ENCODE assay signal across 13 cellular contexts in the genomic region with DNA sequence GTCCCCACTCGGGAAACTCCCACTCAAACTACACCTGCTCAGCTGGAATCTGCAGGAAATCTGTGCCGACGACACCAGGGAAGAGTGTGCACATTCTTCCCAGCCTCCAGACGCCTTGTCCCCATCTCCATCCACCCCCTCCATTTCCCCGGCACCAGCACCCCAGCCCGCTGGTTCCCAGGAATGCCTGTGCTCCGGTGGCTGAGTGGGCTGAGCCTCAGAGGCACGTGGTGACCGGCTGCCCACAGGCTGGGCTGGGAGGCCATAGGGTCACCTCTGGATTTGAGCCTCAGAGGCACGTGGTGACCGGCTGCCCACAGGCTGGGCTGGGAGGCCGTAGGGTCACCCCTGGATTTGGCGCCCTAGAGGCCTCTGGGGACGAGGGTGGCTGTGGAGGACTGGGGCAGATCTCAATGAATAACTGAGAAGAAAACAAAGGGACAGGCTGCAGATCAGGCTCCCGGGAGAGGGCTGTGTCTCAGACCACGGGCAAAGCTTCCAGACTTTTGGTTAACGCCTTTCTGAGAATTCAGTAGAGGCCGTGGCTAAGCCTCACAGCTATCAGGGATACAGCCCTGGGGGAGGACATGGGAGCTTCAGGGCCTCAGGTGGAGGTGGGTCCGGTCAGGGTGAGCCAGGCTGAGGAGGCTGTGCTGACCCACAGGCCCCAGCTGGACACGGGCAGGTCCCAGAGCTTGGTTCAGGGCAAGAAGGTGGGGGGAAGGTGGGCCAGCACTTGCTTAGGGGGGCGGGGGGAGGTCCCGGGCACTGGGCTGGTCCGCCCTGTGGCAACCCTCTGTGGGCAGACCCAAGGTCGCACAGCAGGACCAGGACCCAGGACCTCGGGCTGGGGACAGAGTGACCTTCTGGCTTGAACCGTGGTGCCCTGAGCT. TPM values are rescaled to one million over a fixed set of nuclear protein-coding genes. Genes with fewer than 3 reads are reported as not detected.
DNase-seq lines count a peak whose midpoint lies in the region; ATAC-seq and TF ChIP-seq lines count a peak whose summit lies in the region.
"Had no signal": no experiment of that assay in that cellular context is flagged by ENCODE, and none has a peak within 500 bp of the region (broad histone marks: within the 10 kb centered on the region; RNA-seq: fewer than 3 reads in every experiment).

No MANE protein-coding gene starts in this region.

- H3K4me3 ChIP-seq in CD8-positive, alpha-beta memory T cell (ENCODE audit: low read length): no peak overlapping the region
- H3K4me3 ChIP-seq in KMS-11 (IDR thresholded peaks at IDR 0.05; ENCODE audit: insufficient read depth, low read depth, low read length): no peak overlapping the region

- peaks cover 7% of the 10 kb centered on the region for H3K9me3 ChIP-seq in CD8-positive, alpha-beta memory T cell (ENCODE audit: low read length)
- H3K9me3 ChIP-seq: right atrium auricular region had no signal

- H3K9me3 Mint-ChIP-seq in CD8-positive, alpha-beta memory T cell: peaks cover 5 to 15% (median 13%) of the 10 kb centered on the region in 5 donors
- peaks cover 21% of the 10 kb centered on the region for H3K9me3 Mint-ChIP-seq in dendritic cell treated with granulocyte-macrophage colony-stimulating factor and Interleukin-4, amounts not matched to agents 40 ng/mL and 50 ng/mL, for 4 days
- H3K9me3 Mint-ChIP-seq in progenitor cell of endocrine pancreas (ENCODE audit: low read depth): peaks cover 18% of the 10 kb centered on the region

- peak overlapping the region; percentile 36; the same call in 1 of the 2 replicates for H2AFZ ChIP-seq in KMS-11 (ENCODE audit: low read depth)

- intact Hi-C loops in dendritic cell treated with granulocyte-macrophage colony-stimulating factor and Interleukin-4, amounts not matched to agents 40 ng/mL and 50 ng/mL, for 4 days (cut with micrococcal nuclease): no loop called here

- no peaks in the 10 kb centered on the region for H3K27me3 ChIP-seq in CD8-positive, alpha-beta memory T cell (ENCODE audit: insufficient read depth, low read length, poor library complexity, severe bottlenecking)
- peaks cover 41% of the 10 kb centered on the region for H3K27me3 ChIP-seq in KMS-11 (ENCODE audit: insufficient read depth, low read depth)
- H3K27me3 ChIP-seq: right atrium auricular region had no signal

- no peak overlapping the region for H3K27ac ChIP-seq in CD8-positive, alpha-beta memory T cell (ENCODE audit: low read depth, low read length)
- no peak overlapping the region for H3K27ac ChIP-seq in KMS-11

- no peak overlapping the region for H3K4me2 ChIP-seq in KMS-11

- no peaks in the 10 kb centered on the region for H3K36me3 Mint-ChIP-seq in CD8-positive, alpha-beta memory T cell
- H3K36me3 Mint-ChIP-seq in dendritic cell treated with granulocyte-macrophage colony-stimulating factor and Interleukin-4, amounts not matched to agents 40 ng/mL and 50 ng/mL, for 4 days (ENCODE audit: low read depth): no peaks in the 10 kb centered on the region
- peaks cover 10% of the 10 kb centered on the region for H3K36me3 Mint-ChIP-seq in progenitor cell of endocrine pancreas (ENCODE audit: insufficient read depth)

- TF ChIP-seq CTCF in KMS-11 (conservative IDR thresholded peaks at IDR 0.05; ENCODE audit: low read depth, low read length) (no peak), progenitor cell of endocrine pancreas (IDR thresholded peaks at IDR 0.05; ENCODE audit: unreplicated experiment) (no peak)

- H4K20me1 ChIP-seq in KMS-11 (ENCODE audit: insufficient read depth): no peaks in the 10 kb centered on the region

- H3K27me3 Mint-ChIP-seq in CD8-positive, alpha-beta memory T cell: peaks cover 0 to 2% of the 10 kb centered on the region in 2 donors
- H3K27me3 Mint-ChIP-seq in dendritic cell treated with granulocyte-macrophage colony-stimulating factor and Interleukin-4, amounts not matched to agents 40 ng/mL and 50 ng/mL, for 4 days: peaks cover 4% of the 10 kb centered on the region
- H3K27me3 Mint-ChIP-seq in progenitor cell of endocrine pancreas: peaks cover 8% of the 10 kb centered on the region

- H3K4me1 Mint-ChIP-seq in CD8-positive, alpha-beta memory T cell: peaks cover 0 to 7% (median 2%) of the 10 kb centered on the region in 3 donors
- H3K4me1 Mint-ChIP-seq in dendritic cell treated with granulocyte-macrophage colony-stimulating factor and Interleukin-4, amounts not matched to agents 40 ng/mL and 50 ng/mL, for 4 days (ENCODE audit: low read depth): no peaks in the 10 kb centered on the region
- H3K4me1 Mint-ChIP-seq in progenitor cell of endocrine pancreas (ENCODE audit: low read depth): peaks cover 1% of the 10 kb centered on the region
- H3K4me1 Mint-ChIP-seq: WTC11 had no signal

- H3K27ac Mint-ChIP-seq in CD8-positive, alpha-beta memory T cell: peak overlapping the region in 6 of 8 donors; percentile 23 to 85 (median 58)
- peak overlapping the region; percentile 86 for H3K27ac Mint-ChIP-seq in dendritic cell treated with granulocyte-macrophage colony-stimulating factor and Interleukin-4, amounts not matched to agents 40 ng/mL and 50 ng/mL, for 4 days
- H3K27ac Mint-ChIP-seq in progenitor cell of endocrine pancreas: no peak overlapping the region
- H3K27ac Mint-ChIP-seq: WTC11 had no signal

- CTCF ChIA-PET in CD8-positive, alpha-beta memory T cell (lab: Charles Lee): interaction anchor here (1.4 kb wide), 1 partner anchor 216 kb away, joined by 3 read pairs; no protein-coding TSS in a partner anchor

- H3K36me3 ChIP-seq in CD8-positive, alpha-beta memory T cell (ENCODE audit: insufficient read depth, low read length): no peaks in the 10 kb centered on the region
- H3K36me3 ChIP-seq in KMS-11 (ENCODE audit: insufficient read depth): no peaks in the 10 kb centered on the region
- H3K36me3 ChIP-seq: right atrium auricular region had no signal

- peaks cover 5% of the 10 kb centered on the region for H3K4me1 ChIP-seq in CD8-positive, alpha-beta memory T cell (ENCODE audit: insufficient read depth, low read length)
- H3K4me1 ChIP-seq in KMS-11 (ENCODE audit: low read depth, poor library complexity, severe bottlenecking): peaks cover 7% of the 10 kb centered on the region

- H3K79me2 ChIP-seq in KMS-11 (ENCODE audit: insufficient read depth, low read depth): no peaks in the 10 kb centered on the region

- POLR2A ChIA-PET in CD8-positive, alpha-beta memory T cell (lab: Charles Lee): no interaction called here

- ATAC-seq in GM18870 (IDR thresholded peaks at IDR 0.05; ENCODE audit: unreplicated experiment): no peak

- peak overlapping the region; percentile 34 to 83 (median 70) for H3K4me3 Mint-ChIP-seq in CD8-positive, alpha-beta memory T cell
- no peak overlapping the region for H3K4me3 Mint-ChIP-seq in dendritic cell treated with granulocyte-macrophage colony-stimulating factor and Interleukin-4, amounts not matched to agents 40 ng/mL and 50 ng/mL, for 4 days
- peak overlapping the region; percentile 47 for H3K4me3 Mint-ChIP-seq in progenitor cell of endocrine pancreas (ENCODE audit: low read depth)

- DNase-seq in CD8-positive, alpha-beta memory T cell: no peak
- no peak for DNase-seq in progenitor cell of endocrine pancreas (ENCODE audit: low spot score, unreplicated experiment)
- no peak for DNase-seq in HT-29 (ENCODE audit: low spot score)
- no peak for DNase-seq in activated effector memory CD4-positive, alpha-beta T cell treated with anti-CD3 and anti-CD28 coated beads, Interleukin-2, amount 50 U/mL, for 16 hours
- DNase-seq: NCI-H2081 treated with DMSO at 0.1 percent for 48 hours had no signal

- no peak overlapping the region for H3K9ac ChIP-seq in KMS-11

RNA-seq across cellular contexts. Expression of a gene that starts 17.3 kb away (rescaled TPM):
- not detected for total RNA-seq in CD8-positive, alpha-beta memory T cell
- not detected for polyA plus RNA-seq in CD8-positive, alpha-beta memory T cell
- total RNA-seq in progenitor cell of endocrine pancreas: 5.0 and 5.5 TPM in 2 replicates
- 5.8 and 6.6 TPM in 2 replicates for total RNA-seq in HT-29 (2014; rRNA removed; shearing (Covaris generic))
- total RNA-seq: fibroblast of lung, right atrium auricular region, SK-MEL-5 had no signal
- polyA plus RNA-seq: fibroblast of lung had no signal

RNA-seq across cellular contexts. Expression of a gene that starts 40.5 kb away (rescaled TPM):
- 10 to 100 TPM; 18.7 to 20.8 TPM for total RNA-seq in CD8-positive, alpha-beta memory T cell
- polyA plus RNA-seq in CD8-positive, alpha-beta memory T cell: 7.9 TPM
- total RNA-seq in progenitor cell of endocrine pancreas: 21.3 and 23.2 TPM in 2 replicates
- total RNA-seq in HT-29 (2014; rRNA removed; shearing (Covaris generic)): 61.4 and 67.6 TPM in 2 replicates

RNA-seq across cellular contexts. Expression of a gene that starts 50.0 kb away (rescaled TPM):
- 10 to 100 TPM; 91.0 to 97.1 TPM for total RNA-seq in CD8-positive, alpha-beta memory T cell
- 2.0 TPM for polyA plus RNA-seq in CD8-positive, alpha-beta memory T cell
- 0.48 TPM in 1 of 2 replicates, not detected in the other for total RNA-seq in progenitor cell of endocrine pancreas
- 0.42 TPM in 1 of 2 replicates, not detected in the other for total RNA-seq in HT-29 (2014; rRNA removed; shearing (Covaris generic))
- total RNA-seq: cerebellum, SK-MEL-5 had no signal
- polyA plus RNA-seq: fibroblast of lung had no signal

RNA-seq across cellular contexts. Expression of a gene that starts 57.6 kb away (rescaled TPM):
- 100 to 1,000 TPM; 180 to 193 TPM for total RNA-seq in CD8-positive, alpha-beta memory T cell
- polyA plus RNA-seq in CD8-positive, alpha-beta memory T cell: 1.9 TPM
- total RNA-seq in progenitor cell of endocrine pancreas: 0.33 and 0.38 TPM in 2 replicates
- total RNA-seq in HT-29 (2014; rRNA removed; shearing (Covaris generic)): not detected in 2 replicates
- total RNA-seq: cerebellum, SK-MEL-5 had no signal

Comparison
In these comparisons a context has a peak if more than half of its experiments do, and no peak if none do; other contexts are left out.
1. RNA of a gene that starts 50.0 kb away (total RNA-seq): 91.0 to 97.1 TPM in CD8-positive, alpha-beta memory T cell; 0.48 TPM in progenitor cell of endocrine pancreas and 0.42 TPM in HT-29; every median in the first group is over 10 times any median in the second.